2 cellular contexts compared by ENCODE assay signal in genomic region chr1:46424730-46425129, GRCh38.
TF ChIP-seq lines count a peak whose summit lies in the region.

No MANE protein-coding gene starts in this region.

TF ChIP-seq in HepG2, 621 proteins besides CTCF, POLR2A, EP300 and RAD21:
- TF ChIP-seq CENPX (CRISPR knock-in tag; IDR thresholded peaks at IDR 0.05) (no peak), ZNF768 (CRISPR knock-in tag; IDR thresholded peaks at IDR 0.05) (peak; percentile 80; the same call in 1 of the 2 replicates), MAFG (CRISPR knock-in tag; IDR thresholded peaks at IDR 0.05) (no peak), CREM (IDR thresholded peaks at IDR 0.05) (no peak), CREM (CRISPR knock-in tag; IDR thresholded peaks at IDR 0.05) (no peak)
- TF ChIP-seq, protein P1, sequence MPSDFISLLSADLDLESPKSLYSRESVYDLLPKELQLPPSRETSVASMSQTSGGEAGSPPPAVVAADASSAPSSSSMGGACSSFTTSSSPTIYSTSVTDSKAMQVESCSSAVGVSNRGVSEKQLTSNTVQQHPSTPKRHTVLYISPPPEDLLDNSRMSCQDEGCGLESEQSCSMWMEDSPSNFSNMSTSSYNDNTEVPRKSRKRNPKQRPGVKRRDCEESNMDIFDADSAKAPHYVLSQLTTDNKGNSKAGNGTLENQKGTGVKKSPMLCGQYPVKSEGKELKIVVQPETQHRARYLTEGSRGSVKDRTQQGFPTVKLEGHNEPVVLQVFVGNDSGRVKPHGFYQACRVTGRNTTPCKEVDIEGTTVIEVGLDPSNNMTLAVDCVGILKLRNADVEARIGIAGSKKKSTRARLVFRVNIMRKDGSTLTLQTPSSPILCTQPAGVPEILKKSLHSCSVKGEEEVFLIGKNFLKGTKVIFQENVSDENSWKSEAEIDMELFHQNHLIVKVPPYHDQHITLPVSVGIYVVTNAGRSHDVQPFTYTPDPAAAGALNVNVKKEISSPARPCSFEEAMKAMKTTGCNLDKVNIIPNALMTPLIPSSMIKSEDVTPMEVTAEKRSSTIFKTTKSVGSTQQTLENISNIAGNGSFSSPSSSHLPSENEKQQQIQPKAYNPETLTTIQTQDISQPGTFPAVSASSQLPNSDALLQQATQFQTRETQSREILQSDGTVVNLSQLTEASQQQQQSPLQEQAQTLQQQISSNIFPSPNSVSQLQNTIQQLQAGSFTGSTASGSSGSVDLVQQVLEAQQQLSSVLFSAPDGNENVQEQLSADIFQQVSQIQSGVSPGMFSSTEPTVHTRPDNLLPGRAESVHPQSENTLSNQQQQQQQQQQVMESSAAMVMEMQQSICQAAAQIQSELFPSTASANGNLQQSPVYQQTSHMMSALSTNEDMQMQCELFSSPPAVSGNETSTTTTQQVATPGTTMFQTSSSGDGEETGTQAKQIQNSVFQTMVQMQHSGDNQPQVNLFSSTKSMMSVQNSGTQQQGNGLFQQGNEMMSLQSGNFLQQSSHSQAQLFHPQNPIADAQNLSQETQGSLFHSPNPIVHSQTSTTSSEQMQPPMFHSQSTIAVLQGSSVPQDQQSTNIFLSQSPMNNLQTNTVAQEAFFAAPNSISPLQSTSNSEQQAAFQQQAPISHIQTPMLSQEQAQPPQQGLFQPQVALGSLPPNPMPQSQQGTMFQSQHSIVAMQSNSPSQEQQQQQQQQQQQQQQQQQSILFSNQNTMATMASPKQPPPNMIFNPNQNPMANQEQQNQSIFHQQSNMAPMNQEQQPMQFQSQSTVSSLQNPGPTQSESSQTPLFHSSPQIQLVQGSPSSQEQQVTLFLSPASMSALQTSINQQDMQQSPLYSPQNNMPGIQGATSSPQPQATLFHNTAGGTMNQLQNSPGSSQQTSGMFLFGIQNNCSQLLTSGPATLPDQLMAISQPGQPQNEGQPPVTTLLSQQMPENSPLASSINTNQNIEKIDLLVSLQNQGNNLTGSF (CRISPR knock-in tag; IDR thresholded peaks at IDR 0.05), result no peak

TF ChIP-seq in K562, 482 proteins besides CTCF, POLR2A, EP300 and RAD21:
- TF ChIP-seq, protein P2, sequence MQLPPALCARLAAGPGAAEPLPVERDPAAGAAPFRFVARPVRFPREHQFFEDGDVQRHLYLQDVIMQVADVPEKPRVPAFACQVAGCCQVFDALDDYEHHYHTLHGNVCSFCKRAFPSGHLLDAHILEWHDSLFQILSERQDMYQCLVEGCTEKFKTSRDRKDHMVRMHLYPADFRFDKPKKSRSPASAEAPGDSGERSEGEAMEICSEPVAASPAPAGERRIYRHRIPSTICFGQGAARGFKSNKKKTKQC (CRISPR knock-in tag; IDR thresholded peaks at IDR 0.05), result no peak
- TF ChIP-seq, protein P3, sequence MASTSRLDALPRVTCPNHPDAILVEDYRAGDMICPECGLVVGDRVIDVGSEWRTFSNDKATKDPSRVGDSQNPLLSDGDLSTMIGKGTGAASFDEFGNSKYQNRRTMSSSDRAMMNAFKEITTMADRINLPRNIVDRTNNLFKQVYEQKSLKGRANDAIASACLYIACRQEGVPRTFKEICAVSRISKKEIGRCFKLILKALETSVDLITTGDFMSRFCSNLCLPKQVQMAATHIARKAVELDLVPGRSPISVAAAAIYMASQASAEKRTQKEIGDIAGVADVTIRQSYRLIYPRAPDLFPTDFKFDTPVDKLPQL (IDR thresholded peaks at IDR 0.05; ENCODE audit: extremely low read depth, insufficient read length), result no peak
- TF ChIP-seq GTF2A2 (tag; IDR thresholded peaks at IDR 0.05), result no peak
- TF ChIP-seq ZFP36 (IDR thresholded peaks at IDR 0.05; ENCODE audit: low read depth, low read length, partially characterized antibody), result peak; percentile 46
- TF ChIP-seq MEIS2 (IDR thresholded peaks at IDR 0.05; ENCODE audit: partially characterized antibody), result peak; percentile 52
- no peak for TF ChIP-seq PBX2 (CRISPR knock-in tag; IDR thresholded peaks at IDR 0.05; ENCODE audit: low read depth)
- TF ChIP-seq PBX2 (tag; conservative IDR thresholded peaks at IDR 0.05; ENCODE audit: low read depth), result peak; percentile 53; the same call in 1 of the 2 replicates
- no peak for TF ChIP-seq SAFB (IDR thresholded peaks at IDR 0.05; ENCODE audit: borderline replicate concordance, low read depth, low read length)
- TF ChIP-seq TEAD2 (tag; IDR thresholded peaks at IDR 0.05), result no peak
- TF ChIP-seq PKNOX1 (IDR thresholded peaks at IDR 0.05), result peak; percentile 67; the same call in 1 of the 2 replicates
- TF ChIP-seq HEY1 (CRISPR knock-in tag; IDR thresholded peaks at IDR 0.05; ENCODE audit: borderline replicate concordance), result no peak
